In the genomic region with DNA sequence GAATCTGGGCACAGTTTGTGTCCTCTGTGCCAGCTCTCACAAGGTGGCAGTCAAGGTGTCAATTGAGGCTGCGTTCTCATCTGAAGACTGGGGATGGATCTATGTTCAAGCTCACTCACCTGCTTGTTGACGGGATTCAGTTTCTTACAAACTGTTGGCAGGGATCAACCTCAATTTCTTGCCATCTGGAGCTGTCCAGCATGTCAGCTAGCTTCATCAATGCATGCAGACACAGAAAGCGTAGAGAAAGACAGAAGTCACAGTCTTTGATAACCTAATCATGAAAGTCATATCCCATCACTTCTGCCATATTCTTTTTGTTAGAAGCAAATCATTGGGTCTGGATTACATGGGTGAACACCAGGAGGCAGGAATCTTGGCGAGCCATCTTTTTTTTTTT, we compare ENCODE assay signal across 20 cellular contexts. TPM values are rescaled to one million over a fixed set of nuclear protein-coding genes. Genes with fewer than 3 reads are reported as not detected.
DNase-seq lines count a peak whose midpoint lies in the region; ATAC-seq, FAIRE-seq and TF ChIP-seq lines count a peak whose summit lies in the region.
"Had no signal": no experiment of that assay in that cellular context is flagged by ENCODE, and none has a peak within 500 bp of the region (broad histone marks: within the 10 kb centered on the region; RNA-seq: fewer than 3 reads in every experiment).

No MANE protein-coding gene starts in this region.

- no peaks in the 10 kb centered on the region for H3K36me3 Mint-ChIP-seq in neural progenitor cell

- no peaks in the 10 kb centered on the region for H3F3A ChIP-seq in neural progenitor cell (ENCODE audit: low read depth)

- H3K9ac ChIP-seq in K562 (ENCODE audit: insufficient read depth in 1 of 2, low read depth in 2 of 2, low read length in 2 of 2) = no peak overlapping the region
- H3K9ac ChIP-seq in neural progenitor cell = no peak overlapping the region

- H3K27me3 Mint-ChIP-seq in neural progenitor cell (ENCODE audit: insufficient read depth, low read depth) = peaks cover 5% of the 10 kb centered on the region
- H3K27me3 Mint-ChIP-seq: CD4-positive, alpha-beta T cell had no signal

- H2AFZ ChIP-seq in K562 (ENCODE audit: low read depth, low read length) (no peak overlapping the region), neural progenitor cell (replicated peaks) (no peak overlapping the region)
- H2AFZ ChIP-seq: PC-9 had no signal

- FAIRE-seq in K562 (lab: Jason Lieb, UNC) = no peak
- FAIRE-seq: G401.6 had no signal

- H3K79me2 ChIP-seq in K562 (ENCODE audit: control insufficient read depth, insufficient read depth, low read length) = no peaks in the 10 kb centered on the region
- H3K79me2 ChIP-seq in neural progenitor cell (ENCODE audit: low read depth) = no peaks in the 10 kb centered on the region

- peaks cover 5% of the 10 kb centered on the region for H3K27me3 ChIP-seq in cardiac muscle cell
- no peaks in the 10 kb centered on the region for H3K27me3 ChIP-seq in heart right ventricle
- peaks cover 0 to 29% of the 10 kb centered on the region in 2 experiments; a peak in 2 of 5 replicates for H3K27me3 ChIP-seq in K562 (ENCODE audit: control insufficient read depth in 2 of 2, insufficient read depth in 2 of 2, low read length in 2 of 2)
- H3K27me3 ChIP-seq in neural progenitor cell = no peaks in the 10 kb centered on the region

- no peaks in the 10 kb centered on the region for H3K9me3 Mint-ChIP-seq in neural progenitor cell
- H3K9me3 Mint-ChIP-seq: CD4-positive, alpha-beta T cell had no signal

- H4K20me1 ChIP-seq in K562 (replicated peaks; ENCODE audit: control insufficient read depth, insufficient read depth, low read length) (no peaks in the 10 kb centered on the region), neural progenitor cell (ENCODE audit: low read depth) (no peaks in the 10 kb centered on the region)

- no peaks in the 10 kb centered on the region for H3K9me3 ChIP-seq in cardiac muscle cell (ENCODE audit: low read depth)
- peaks cover 0 to 8% (median 0%) of the 10 kb centered on the region in 11 donors for H3K9me3 ChIP-seq in heart right ventricle
- no peaks in the 10 kb centered on the region for H3K9me3 ChIP-seq in K562 (replicated peaks; ENCODE audit: control insufficient read depth, insufficient read depth, low read depth, low read length)
- no peaks in the 10 kb centered on the region for H3K9me3 ChIP-seq in neural progenitor cell (ENCODE audit: low read depth)

- TF ChIP-seq CTCF in cardiac muscle cell (IDR thresholded peaks at IDR 0.05; ENCODE audit: low read depth, low read length) (no peak), heart right ventricle (IDR thresholded peaks at IDR 0.05) (no peak), K562 (IDR thresholded peaks at IDR 0.05 in 2 of 3, conservative IDR thresholded peaks at IDR 0.05 in 1 of 3; ENCODE audit: insufficient read depth in 2 of 3, low read depth in 1 of 3, low read length in 3 of 3) (no peak), neural progenitor cell (IDR thresholded peaks at IDR 0.05) (no peak)

- H3K27ac ChIP-seq in cardiac muscle cell (no peak overlapping the region), heart right ventricle (no peak overlapping the region), K562 (ENCODE audit: extremely low read depth, low read depth, low read length) (no peak overlapping the region), neural progenitor cell (no peak overlapping the region)
- H3K27ac ChIP-seq: HL-60, PC-9, RWPE1, SK-N-MC had no signal

- TF ChIP-seq EP300 in Ishikawa (IDR thresholded peaks at IDR 0.05; ENCODE audit: borderline replicate concordance) = no peak
- TF ChIP-seq EP300 in K562 (IDR thresholded peaks at IDR 0.05; ENCODE audit: low read length) = no peak

- ATAC-seq in heart right ventricle = no peak
- ATAC-seq in K562 = no peak
- no peak for ATAC-seq in HG03469 (IDR thresholded peaks at IDR 0.05; ENCODE audit: unreplicated experiment)

- in situ Hi-C loops in K562 (cut with MboI) = no loop called here

- H3K4me3 ChIP-seq in cardiac muscle cell (no peak overlapping the region), heart right ventricle (no peak overlapping the region), K562 (no peak overlapping the region), neural progenitor cell (no peak overlapping the region)
- H3K4me3 ChIP-seq: PC-9, SK-N-MC had no signal

- POLR2A ChIA-PET in K562 (lab: Yijun Ruan, JAX) = no interaction called here

- no peak overlapping the region for H3K4me3 Mint-ChIP-seq in neural progenitor cell
- H3K4me3 Mint-ChIP-seq: CD4-positive, alpha-beta T cell had no signal

- H3K36me3 ChIP-seq in cardiac muscle cell = no peaks in the 10 kb centered on the region
- no peaks in the 10 kb centered on the region for H3K36me3 ChIP-seq in heart right ventricle
- no peaks in the 10 kb centered on the region for H3K36me3 ChIP-seq in K562 (ENCODE audit: control insufficient read depth, insufficient read depth, low read length)
- H3K36me3 ChIP-seq in neural progenitor cell = no peaks in the 10 kb centered on the region

- H3K27ac Mint-ChIP-seq in neural progenitor cell = no peak overlapping the region
- H3K27ac Mint-ChIP-seq: CD4-positive, alpha-beta T cell had no signal

- no TSS peak for BruUV-seq in K562 (replicated peaks; lab: Mats Ljungman, UMichigan)

- 76 to 78% methylated on average over 4 of the region's 4 CpGs for WGBS in heart right ventricle, 2 donors
- WGBS in K562 (ENCODE audit: insufficient coverage, low coverage, missing lambda C conversion rate) = 0% methylated on average over 3 of the region's 4 CpGs

- TF ChIP-seq RAD21 in Ishikawa (IDR thresholded peaks at IDR 0.05; ENCODE audit: low read depth) (no peak), K562 (CRISPR knock-in tag; conservative IDR thresholded peaks at IDR 0.05 in 1 of 2, IDR thresholded peaks at IDR 0.05 in 1 of 2) (no peak)

- no peaks in the 10 kb centered on the region for H3K4me1 ChIP-seq in cardiac muscle cell (ENCODE audit: low read depth)
- no peaks in the 10 kb centered on the region for H3K4me1 ChIP-seq in heart right ventricle
- H3K4me1 ChIP-seq in K562 (replicated peaks in 1 of 2; ENCODE audit: control insufficient read depth in 2 of 2, insufficient read depth in 2 of 2, low read length in 2 of 2) = no peaks in the 10 kb centered on the region; a peak in 1 of 5 replicates
- H3K4me1 ChIP-seq in neural progenitor cell = no peaks in the 10 kb centered on the region

- intact Hi-C loops in heart right ventricle (cut with DNase I) = no loop called here
- intact Hi-C loops in K562 (cut with micrococcal nuclease) = no loop called here

- no peaks in the 10 kb centered on the region for H3K9me1 ChIP-seq in K562 (ENCODE audit: control insufficient read depth, insufficient read depth, low read length)

- peak; percentile 10 to 12 for DNase-seq in cardiac muscle cell (ENCODE audit: low read depth in 1 of 2, low spot score in 1 of 2)
- no peak for DNase-seq in heart right ventricle
- no peak for DNase-seq in K562 (ENCODE audit: extremely low read depth in 1 of 4, low spot score in 3 of 4)
- peak; percentile 4 for DNase-seq in neural progenitor cell (ENCODE audit: low spot score)
- no peak for DNase-seq in islet precursor cell
- no peak for DNase-seq in NCI-H446 (lab: John Stamatoyannopoulos, UW)
- DNase-seq: CD4-positive, alpha-beta T cell; COR-L47; NCI-H1417; NCI-H187; NCI-H2107; NCI-H69; PC-9; SHP77 treated with DMSO at 0.1 percent for 48 hours had no signal

- H3K4me1 Mint-ChIP-seq in neural progenitor cell = no peaks in the 10 kb centered on the region

- no peak overlapping the region for H3K4me2 ChIP-seq in K562 (ENCODE audit: insufficient read depth, low read length)
- H3K4me2 ChIP-seq in neural progenitor cell = no peak overlapping the region
- H3K4me2 ChIP-seq: PC-9 had no signal

- TF ChIP-seq POLR2A in K562 (conservative IDR thresholded peaks at IDR 0.05) = no peak

- CTCF ChIA-PET in K562 (lab: Yijun Ruan, JAX; ENCODE audit: low intra/inter-chr PET ratio) = no interaction called here

TF ChIP-seq in K562, 482 proteins besides CTCF, POLR2A, EP300 and RAD21:
- TF ChIP-seq MIER1 (IDR thresholded peaks at IDR 0.05; ENCODE audit: low read depth) = 0 out of 2 replicates have a peak, but pooled peaks have one; percentile 60
- peak; percentile 83 for TF ChIP-seq EHMT2 (IDR thresholded peaks at IDR 0.05)
- TF ChIP-seq CCNT2 (IDR thresholded peaks at IDR 0.05; ENCODE audit: borderline replicate concordance, extremely low read depth, insufficient read length, low read depth, low read length) = no peak
- no peak for TF ChIP-seq CHD4 (IDR thresholded peaks at IDR 0.05; ENCODE audit: insufficient read depth, insufficient replicate concordance, low read depth, low read length, poor library complexity, severe bottlenecking)
- no peak for TF ChIP-seq ARNT (IDR thresholded peaks at IDR 0.05)
- TF ChIP-seq ZNF140 (CRISPR knock-in tag; IDR thresholded peaks at IDR 0.05) = no peak
- no peak for TF ChIP-seq ZBED1 (IDR thresholded peaks at IDR 0.05)
- no peak for TF ChIP-seq TGIF2 (CRISPR knock-in tag; IDR thresholded peaks at IDR 0.05)
- no peak for TF ChIP-seq NFIX (CRISPR knock-in tag; IDR thresholded peaks at IDR 0.05; ENCODE audit: low read depth)
- TF ChIP-seq TCFL5 (CRISPR knock-in tag; conservative IDR thresholded peaks at IDR 0.05) = no peak

RNA-seq across cellular contexts. Expression of a gene that starts 32.0 kb away (rescaled TPM):
- total RNA-seq in cardiac muscle cell = 19.9 and 27.9 TPM in 2 replicates
- polyA plus RNA-seq in cardiac muscle cell = 15.2 and 22.9 TPM in 2 replicates
- total RNA-seq in heart right ventricle = 10 to 100 TPM; 18.5 to 29.5 (median 25.1) TPM
- polyA plus RNA-seq in heart right ventricle = 10 to 100 TPM; 10.0 to 10.8 TPM
- total RNA-seq in K562 (2011; cell fraction: chromatin; rRNA removed; ENCODE audit: low replicate concordance) = 19.5 and 62.0 TPM in 2 replicates
- total RNA-seq in K562 (2011; cell fraction: nucleolus; rRNA removed) = 9.7 and 10.5 TPM in 2 replicates
- total RNA-seq in K562 (2011; cell fraction: nucleoplasm; rRNA removed) = 19.5 and 21.7 TPM in 2 replicates
- 25.8 and 27.7 TPM in 2 replicates for total RNA-seq in K562 (2014; rRNA removed)
- total RNA-seq in K562 (2014; rRNA removed; fragmentation: Illumina TruSeq; extraction: Trizol) = 36.4 and 41.5 TPM in 2 replicates
- 34.0 and 34.4 TPM in 2 replicates for total RNA-seq in K562 (2015; rRNA removed; fragmentation: Illumina TruSeq; extraction: Trizol)
- total RNA-seq in K562 (2021) = 24.5 and 27.0 TPM in 2 replicates
- polyA plus RNA-seq in K562 (2011; rRNA removed) = 13.5 and 18.4 TPM in 2 replicates
- 5.2 and 7.4 TPM in 2 replicates for polyA plus RNA-seq in K562 (2011; cell fraction: cytosol; rRNA removed)
- 7.3 and 10.8 TPM in 2 replicates for polyA plus RNA-seq in K562 (2011; cell fraction: nucleus; rRNA removed)
- 15.9 and 20.7 TPM in 2 replicates for polyA plus RNA-seq in K562 (2012)
- 21.0 and 25.3 TPM in 2 replicates for polyA plus RNA-seq in K562 (2014; fragmentation: Illumina TruSeq; extraction: Trizol)
- 10 to 100 TPM; 14.3 to 21.9 TPM for polyA plus RNA-seq in K562 (2014; fragmentation: Nextera tagmentation; extraction: Ambion mirVana)
- polyA plus RNA-seq in K562 (2014; rRNA removed) = 15.1 and 17.9 TPM in 2 replicates
- 41.8 and 42.9 TPM in 2 replicates for polyA minus RNA-seq in K562 (2011; rRNA and poly(A)+ RNA removed)
- polyA minus RNA-seq in K562 (2011; cell fraction: cytosol; rRNA and poly(A)+ RNA removed) = 28.6 and 31.1 TPM in 2 replicates
- 11.0 and 18.2 TPM in 2 replicates for polyA minus RNA-seq in K562 (2011; cell fraction: nucleus; rRNA and poly(A)+ RNA removed)
- 52.5 and 79.4 TPM in 2 replicates for total RNA-seq in neural progenitor cell (ENCODE audit: low replicate concordance)

Comparison
In these comparisons a context has a peak if more than half of its experiments do, and no peak if none do; other contexts are left out.
1. DNase-seq: peak in cardiac muscle cell (2 of 2) and neural progenitor cell (single experiment); none in heart right ventricle (0 of 2), K562 (0 of 4), islet precursor cell (single experiment) and NCI-H446 (0 of 2).